ENCODE assay signal across 22 cellular contexts in the genomic region with DNA sequence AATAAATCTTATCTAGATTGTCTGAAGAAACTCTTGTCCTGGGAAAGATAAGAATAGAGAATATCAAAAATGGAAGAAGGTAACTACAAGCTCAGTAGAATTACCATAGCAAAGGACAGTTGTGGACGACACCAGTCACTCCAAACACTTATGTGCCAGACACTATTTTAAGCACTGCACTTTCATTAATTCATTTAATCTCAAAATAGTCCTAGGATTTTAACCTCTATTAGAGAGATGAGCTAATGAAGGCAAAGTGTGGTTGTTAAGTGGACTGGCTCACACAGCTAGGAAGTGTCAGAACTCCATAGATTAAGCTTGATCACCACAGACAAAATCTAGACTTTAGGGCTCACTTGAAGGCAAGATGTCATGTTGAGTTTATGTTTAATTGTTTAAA.
DNase-seq lines count a peak whose midpoint lies in the region; ATAC-seq and TF ChIP-seq lines count a peak whose summit lies in the region.
"Had no signal": no experiment of that assay in that cellular context is flagged by ENCODE, and none has a peak within 500 bp of the region (broad histone marks: within the 10 kb centered on the region; RNA-seq: fewer than 3 reads in every experiment).

No MANE protein-coding gene starts in this region.

- H3K27me3 Mint-ChIP-seq in GM23338 (ENCODE audit: insufficient read depth, low read depth, poor library complexity) (peaks cover 7% of the 10 kb centered on the region), WTC11 (ENCODE audit: low read depth) (no peaks in the 10 kb centered on the region)
- H3K27me3 Mint-ChIP-seq: CD4-positive, alpha-beta T cell; CD8-positive, alpha-beta memory T cell had no signal

- DNase-seq in Right ventricle myocardium superior = no peak
- DNase-seq in right atrium auricular region (ENCODE audit: low spot score) = no peak
- no peak for DNase-seq in GM23338 (ENCODE audit: low spot score)
- DNase-seq in WTC11 (ENCODE audit: low spot score) = no peak
- DNase-seq in left ventricle myocardium superior = no peak
- DNase-seq in pons (ENCODE audit: low spot score) = no peak
- DNase-seq in posterior cingulate gyrus = no peak
- DNase-seq: 8988T; ACHN; AML-193; BE2C; CD4-positive, alpha-beta T cell; CD8-positive, alpha-beta memory T cell; DMS53; DMS79 treated with DMSO at 0.1 percent for 48 hours; GF-D8; H9 had no signal

- H3K36me3 ChIP-seq in right atrium auricular region = no peaks in the 10 kb centered on the region
- no peaks in the 10 kb centered on the region for H3K36me3 ChIP-seq in GM23338 (ENCODE audit: insufficient read depth)
- H3K36me3 ChIP-seq: BE2C; BLaER1 treated with 17β-estradiol and CSF1 and Interleukin-3, amounts not matched to agents 10 nM and 100 nM had no signal

- CTCF ChIA-PET in WTC11 (lab: Charles Lee) = interaction anchor here (1.8 kb wide), 1 partner anchor 91 kb away, joined by 7 read pairs; no protein-coding TSS in a partner anchor

- H3K9me2 ChIP-seq in GM23338 (ENCODE audit: insufficient read depth) = no peaks in the 10 kb centered on the region

- H3K27me3 ChIP-seq in right atrium auricular region (no peaks in the 10 kb centered on the region), GM23338 (ENCODE audit: insufficient read depth) (no peaks in the 10 kb centered on the region)
- H3K27me3 ChIP-seq: BE2C; BLaER1 treated with 17β-estradiol and CSF1 and Interleukin-3, amounts not matched to agents 10 nM and 100 nM had no signal

- H3K4me3 ChIP-seq in right atrium auricular region (no peak overlapping the region), GM23338 (no peak overlapping the region)
- H3K4me3 ChIP-seq: A549; BLaER1 treated with 17β-estradiol and CSF1 and Interleukin-3, amounts not matched to agents 10 nM and 100 nM had no signal

- ATAC-seq in Right ventricle myocardium superior (ENCODE audit: poor library complexity) = peak; percentile 68
- ATAC-seq in GM23338 = no peak
- no peak for ATAC-seq in WTC11
- peak; percentile 55 for ATAC-seq in left ventricle myocardium superior
- ATAC-seq in GM21529 (IDR thresholded peaks at IDR 0.05; ENCODE audit: unreplicated experiment) = no peak
- ATAC-seq: A549, HCT116 had no signal

- H3K4me1 Mint-ChIP-seq in GM23338 (peaks cover 32% of the 10 kb centered on the region), WTC11 (peaks cover 44% of the 10 kb centered on the region)
- H3K4me1 Mint-ChIP-seq: CD14-positive monocyte; CD8-positive, alpha-beta memory T cell had no signal

- H3K27ac Mint-ChIP-seq in GM23338 = no peak overlapping the region
- peak overlapping the region; percentile 53; the same call in 1 of the 2 replicates for H3K27ac Mint-ChIP-seq in WTC11
- H3K27ac Mint-ChIP-seq: CD14-positive monocyte; CD4-positive, alpha-beta T cell; CD8-positive, alpha-beta memory T cell; H9 had no signal

- H3K9me3 Mint-ChIP-seq in GM23338 (peaks cover 6% of the 10 kb centered on the region; the same call in 2 of the 3 replicates), WTC11 (peaks cover 9% of the 10 kb centered on the region)

- H3K36me3 Mint-ChIP-seq in GM23338 (ENCODE audit: low read depth) (peaks cover 15% of the 10 kb centered on the region; the same call in 2 of the 3 replicates), WTC11 (peaks cover 12% of the 10 kb centered on the region)
- H3K36me3 Mint-ChIP-seq: CD14-positive monocyte; CD8-positive, alpha-beta memory T cell had no signal

- H3K4me1 ChIP-seq in right atrium auricular region (no peaks in the 10 kb centered on the region), GM23338 (ENCODE audit: insufficient read depth) (peaks cover 13% of the 10 kb centered on the region)
- H3K4me1 ChIP-seq: A549, BE2C had no signal

- H3K27ac ChIP-seq in right atrium auricular region (no peak overlapping the region), GM23338 (ENCODE audit: low read depth) (0 out of 2 replicates have a peak overlapping the region, but pooled peaks have one; percentile 4)
- H3K27ac ChIP-seq: A549; BLaER1 treated with 17β-estradiol and CSF1 and Interleukin-3, amounts not matched to agents 10 nM and 100 nM had no signal

- H3K79me2 ChIP-seq in GM23338 (replicated peaks; ENCODE audit: insufficient read depth) = no peaks in the 10 kb centered on the region

- no peak for TF ChIP-seq CTCF in right atrium auricular region (IDR thresholded peaks at IDR 0.05)
- no peak for TF ChIP-seq CTCF in GM23338 (conservative IDR thresholded peaks at IDR 0.05; ENCODE audit: low read depth in 2 of 2)
- no peak for TF ChIP-seq CTCF in WTC11 (IDR thresholded peaks at IDR 0.05)

- H3F3A ChIP-seq in GM23338 (replicated peaks; ENCODE audit: low read depth) = no peaks in the 10 kb centered on the region

- H3K4me3 Mint-ChIP-seq in GM23338 = no peak overlapping the region
- no peak overlapping the region for H3K4me3 Mint-ChIP-seq in WTC11
- H3K4me3 Mint-ChIP-seq: CD14-positive monocyte; CD4-positive, alpha-beta T cell; CD8-positive, alpha-beta memory T cell; H9 had no signal

- no peak overlapping the region for H2AFZ ChIP-seq in GM23338

- no peak overlapping the region for H3K4me2 ChIP-seq in GM23338
- H3K4me2 ChIP-seq: A549; BLaER1 treated with 17β-estradiol and CSF1 and Interleukin-3, amounts not matched to agents 10 nM and 100 nM had no signal

- intact Hi-C loops in Right ventricle myocardium superior (cut with DNase I) = no loop called here
- intact Hi-C loops in left ventricle myocardium superior (cut with micrococcal nuclease) = no loop called here
- intact Hi-C loops in posterior cingulate gyrus (cut with DNase I) = no loop called here

- H4K20me1 ChIP-seq in GM23338 (replicated peaks; ENCODE audit: insufficient read depth) = no peaks in the 10 kb centered on the region
- H4K20me1 ChIP-seq: BLaER1 treated with 17β-estradiol and CSF1 and Interleukin-3, amounts not matched to agents 10 nM and 100 nM had no signal

- POLR2A ChIA-PET in WTC11 (lab: Charles Lee) = no interaction called here

- H3K9me3 ChIP-seq in right atrium auricular region = no peaks in the 10 kb centered on the region
- H3K9me3 ChIP-seq: A549; BE2C; BLaER1 treated with 17β-estradiol and CSF1 and Interleukin-3, amounts not matched to agents 10 nM and 100 nM had no signal

TF ChIP-seq in GM23338, 12 proteins besides CTCF, POLR2A, EP300 and RAD21 (continues in another document):
- TF ChIP-seq EZH2 (IDR thresholded peaks at IDR 0.05; ENCODE audit: low read depth, unreplicated experiment) (no peak), ZNF331 (CRISPR knock-in tag; IDR thresholded peaks at IDR 0.05; ENCODE audit: low read depth) (no peak), EZH2phosphoT487 (IDR thresholded peaks at IDR 0.05; ENCODE audit: unreplicated experiment) (no peak)
- TF ChIP-seq, protein P1, sequence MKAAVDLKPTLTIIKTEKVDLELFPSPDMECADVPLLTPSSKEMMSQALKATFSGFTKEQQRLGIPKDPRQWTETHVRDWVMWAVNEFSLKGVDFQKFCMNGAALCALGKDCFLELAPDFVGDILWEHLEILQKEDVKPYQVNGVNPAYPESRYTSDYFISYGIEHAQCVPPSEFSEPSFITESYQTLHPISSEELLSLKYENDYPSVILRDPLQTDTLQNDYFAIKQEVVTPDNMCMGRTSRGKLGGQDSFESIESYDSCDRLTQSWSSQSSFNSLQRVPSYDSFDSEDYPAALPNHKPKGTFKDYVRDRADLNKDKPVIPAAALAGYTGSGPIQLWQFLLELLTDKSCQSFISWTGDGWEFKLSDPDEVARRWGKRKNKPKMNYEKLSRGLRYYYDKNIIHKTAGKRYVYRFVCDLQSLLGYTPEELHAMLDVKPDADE (IDR thresholded peaks at IDR 0.05) = no peak

TF ChIP-seq in WTC11, 78 proteins besides CTCF, POLR2A, EP300 and RAD21:
- TF ChIP-seq ATF2 (CRISPR knock-in tag; IDR thresholded peaks at IDR 0.05; ENCODE audit: borderline replicate concordance, low read depth) (no peak), NR1H2 (CRISPR knock-in tag; IDR thresholded peaks at IDR 0.05) (no peak), AR (CRISPR knock-in tag; IDR thresholded peaks at IDR 0.05) (no peak), ZNF416 (CRISPR knock-in tag; IDR thresholded peaks at IDR 0.05) (no peak), MYBL2 (CRISPR knock-in tag; IDR thresholded peaks at IDR 0.05) (no peak), FOXP1 (CRISPR knock-in tag; IDR thresholded peaks at IDR 0.05; ENCODE audit: borderline replicate concordance) (no peak), EMX1 (CRISPR knock-in tag; IDR thresholded peaks at IDR 0.05) (no peak), GTF2I (CRISPR knock-in tag; conservative IDR thresholded peaks at IDR 0.05) (no peak)

Comparison
In these comparisons a context has a peak if more than half of its experiments do, and no peak if none do; other contexts are left out.
1. ATAC-seq: peak in Right ventricle myocardium superior (single experiment) and left ventricle myocardium superior (single experiment); none in GM23338 (single experiment), WTC11 (single experiment) and GM21529 (single experiment).